9 cellular contexts compared by ENCODE assay signal in the genomic region with DNA sequence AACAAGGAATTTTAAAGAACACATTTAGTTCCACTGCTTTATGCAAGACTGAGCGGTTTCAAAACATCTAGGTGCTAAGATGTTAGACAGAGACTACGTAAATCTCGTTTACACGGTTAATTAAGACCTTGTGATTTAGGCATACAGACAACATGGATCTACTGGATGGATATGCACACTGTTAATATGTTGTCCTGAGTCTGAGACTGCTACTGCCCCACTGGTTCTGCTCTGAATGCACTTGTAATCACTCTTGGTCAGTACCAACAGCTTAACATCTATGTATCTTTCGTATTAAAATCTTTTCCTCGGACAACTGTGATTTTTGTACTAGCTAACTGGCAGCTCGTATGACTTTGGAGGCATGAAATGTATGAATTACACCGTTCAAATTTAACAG. TPM values are rescaled to one million over a fixed set of nuclear protein-coding genes. Genes with fewer than 3 reads are reported as not detected.
DNase-seq lines count a peak whose midpoint lies in the region; ATAC-seq and TF ChIP-seq lines count a peak whose summit lies in the region.
"Had no signal": no experiment of that assay in that cellular context is flagged by ENCODE, and none has a peak within 500 bp of the region (broad histone marks: within the 10 kb centered on the region; RNA-seq: fewer than 3 reads in every experiment).

No MANE protein-coding gene starts in this region.

- peak overlapping the region; percentile 88 to 93 for H3K4me3 Mint-ChIP-seq in activated T-cell treated with anti-CD3 and anti-CD28 coated beads, Interleukin-2, amount 50 U/mL, for 72 hours

- no peak overlapping the region for H2BK5ac ChIP-seq in mesenchymal stem cell (ENCODE audit: low read depth, low read length, poor library complexity, severe bottlenecking)

- H3K36me3 Mint-ChIP-seq in activated T-cell treated with anti-CD3 and anti-CD28 coated beads, Interleukin-2, amount 50 U/mL, for 72 hours (ENCODE audit: insufficient read depth in 2 of 2): peaks cover 7 to 9% of the 10 kb centered on the region in 2 donors

- no peak overlapping the region for H3K27ac Mint-ChIP-seq in activated T-cell treated with anti-CD3 and anti-CD28 coated beads, Interleukin-2, amount 50 U/mL, for 72 hours

- no peak for TF ChIP-seq CTCF in ascending aorta (IDR thresholded peaks at IDR 0.05)
- TF ChIP-seq CTCF in tibial artery (IDR thresholded peaks at IDR 0.05): no peak
- no peak for TF ChIP-seq CTCF in A673 (conservative IDR thresholded peaks at IDR 0.05; ENCODE audit: low read depth, low read length)

- H3K4me3 ChIP-seq in ascending aorta: peak overlapping the region; percentile 97 to 98
- H3K4me3 ChIP-seq in mesenchymal stem cell (ENCODE audit: insufficient read depth in 1 of 2, low read depth in 1 of 2, low read length in 2 of 2): peak overlapping the region in 1 of 2 experiments; percentile 93
- peak overlapping the region; percentile 73 to 91 for H3K4me3 ChIP-seq in tibial artery
- no peak overlapping the region for H3K4me3 ChIP-seq in A673 (ENCODE audit: low read depth, low read length, poor library complexity, severe bottlenecking)

- H2BK15ac ChIP-seq in mesenchymal stem cell (ENCODE audit: low read depth, poor library complexity, severe bottlenecking): no peak overlapping the region

- ATAC-seq in activated T-cell treated with anti-CD3 and anti-CD28 coated beads, Interleukin-2, amount 50 U/mL, for 72 hours (replicated peaks in 1 of 2): no peak
- ATAC-seq in GM18867 (IDR thresholded peaks at IDR 0.05; ENCODE audit: unreplicated experiment): no peak
- ATAC-seq: Panc1 had no signal

- no peak overlapping the region for H2AFZ ChIP-seq in mesenchymal stem cell (ENCODE audit: low read depth, low read length)

- H2BK120ac ChIP-seq in mesenchymal stem cell (ENCODE audit: low read depth, low read length): no peak overlapping the region

- H3K18ac ChIP-seq in mesenchymal stem cell (ENCODE audit: low read depth in 1 of 2, low read length in 2 of 2): no peak overlapping the region

- H3K4me2 ChIP-seq in mesenchymal stem cell (ENCODE audit: low read length, poor library complexity, severe bottlenecking): no peak overlapping the region

- no peak overlapping the region for H3K4ac ChIP-seq in mesenchymal stem cell (ENCODE audit: low read depth in 1 of 2, low read length in 2 of 2)

- intact Hi-C loops in ascending aorta (cut with DNase I): loop anchor here (5.0 kb wide), 2 partner anchors 199 to 454 kb away; a partner anchor contains a TSS
- intact Hi-C loops in tibial artery (cut with DNase I; ENCODE audit: low total_unique reads): loop anchor here (10.0 kb wide), 1 partner anchor 222 kb away; no protein-coding TSS in a partner anchor
- intact Hi-C loops in A673 (cut with micrococcal nuclease; ENCODE audit: unreplicated experiment): loop anchor here (5.0 kb wide), 1 partner anchor 199 kb away; no protein-coding TSS in a partner anchor

- peaks cover 64% of the 10 kb centered on the region for H3K4me1 Mint-ChIP-seq in activated T-cell treated with anti-CD3 and anti-CD28 coated beads, Interleukin-2, amount 50 U/mL, for 72 hours (ENCODE audit: low read depth)

- WGBS in mesenchymal stem cell: 89% methylated on average over 8 of the region's 8 CpGs

- H3K14ac ChIP-seq in mesenchymal stem cell (ENCODE audit: low read length in 2 of 2): no peak overlapping the region

- H3K36me3 ChIP-seq in ascending aorta (no peaks in the 10 kb centered on the region), mesenchymal stem cell (ENCODE audit: control insufficient read depth in 1 of 2, insufficient read depth in 2 of 2, low read depth in 1 of 2, low read length in 2 of 2) (peaks cover 0 to 42% of the 10 kb centered on the region in 2 experiments), tibial artery (no peaks in the 10 kb centered on the region), A673 (ENCODE audit: insufficient read depth, low read length, poor library complexity, severe bottlenecking) (no peaks in the 10 kb centered on the region)

- peak overlapping the region; percentile 37 to 93 for H3K27ac ChIP-seq in ascending aorta
- no peak overlapping the region for H3K27ac ChIP-seq in mesenchymal stem cell (ENCODE audit: low read length, poor library complexity, severe bottlenecking)
- peak overlapping the region; percentile 93 to 99 for H3K27ac ChIP-seq in tibial artery
- no peak overlapping the region for H3K27ac ChIP-seq in A673 (ENCODE audit: low read depth, low read length, poor library complexity, severe bottlenecking)

- H3K27me3 ChIP-seq in ascending aorta: no peaks in the 10 kb centered on the region
- H3K27me3 ChIP-seq in mesenchymal stem cell (ENCODE audit: control insufficient read depth in 1 of 2, insufficient read depth in 1 of 2, low read length in 2 of 2): no peaks in the 10 kb centered on the region
- H3K27me3 ChIP-seq in tibial artery: no peaks in the 10 kb centered on the region
- H3K27me3 ChIP-seq in A673 (replicated peaks; ENCODE audit: insufficient read depth, low read depth, low read length, poor library complexity): peaks cover 85% of the 10 kb centered on the region

- CTCF ChIA-PET in A673 (lab: Charles Lee): no interaction called here

- no peaks in the 10 kb centered on the region for H3K9me3 Mint-ChIP-seq in activated T-cell treated with anti-CD3 and anti-CD28 coated beads, Interleukin-2, amount 50 U/mL, for 72 hours

- no TSS peak for BruUV-seq in A673 (replicated peaks; lab: Mats Ljungman, UMichigan)

- no peak overlapping the region for H3K23ac ChIP-seq in mesenchymal stem cell (ENCODE audit: low read length in 2 of 2)

- peak overlapping the region; percentile 99 for H3K9ac ChIP-seq in mesenchymal stem cell (ENCODE audit: low read length)

- H3K4me1 ChIP-seq in ascending aorta (peaks cover 0 to 11% of the 10 kb centered on the region in 2 donors), mesenchymal stem cell (ENCODE audit: control insufficient read depth, insufficient read depth, low read depth, low read length) (peaks cover 4% of the 10 kb centered on the region), tibial artery (peaks cover 0 to 61% (median 8%) of the 10 kb centered on the region in 4 donors), A673 (ENCODE audit: insufficient read depth, low read length, poor library complexity, severe bottlenecking) (peaks cover 6% of the 10 kb centered on the region)

- H3K9me3 ChIP-seq in ascending aorta (no peaks in the 10 kb centered on the region), mesenchymal stem cell (ENCODE audit: control insufficient read depth, low read length) (no peaks in the 10 kb centered on the region), tibial artery (no peaks in the 10 kb centered on the region), A673 (ENCODE audit: low read depth, low read length, poor library complexity, severe bottlenecking) (no peaks in the 10 kb centered on the region)

- H2AK5ac ChIP-seq in mesenchymal stem cell (ENCODE audit: low read length, severe bottlenecking): no peak overlapping the region

- H3K27me3 Mint-ChIP-seq in activated T-cell treated with anti-CD3 and anti-CD28 coated beads, Interleukin-2, amount 50 U/mL, for 72 hours (ENCODE audit: low read depth): no peaks in the 10 kb centered on the region

- no peak for DNase-seq in activated T-cell treated with anti-CD3 and anti-CD28 coated beads, Interleukin-2, amount 50 U/mL, for 72 hours
- no peak for DNase-seq in activated T-cell treated with anti-CD3 and anti-CD28 coated beads for 4 hours
- no peak for DNase-seq in ascending aorta (ENCODE audit: low spot score in 2 of 2)
- peak; percentile 13 for DNase-seq in mesenchymal stem cell
- DNase-seq in tibial artery: no peak
- DNase-seq in A673 (ENCODE audit: low spot score): no peak
- DNase-seq in middle frontal gyrus (ENCODE audit: extremely low spot score, low spot score): no peak

- no peak overlapping the region for H4K91ac ChIP-seq in mesenchymal stem cell (ENCODE audit: low read length)

- peaks cover 14% of the 10 kb centered on the region for H3K79me1 ChIP-seq in mesenchymal stem cell (replicated peaks; ENCODE audit: low read length, poor library complexity, severe bottlenecking)

- POLR2A ChIA-PET in A673 (lab: Charles Lee; ENCODE audit: low non-redundant PET): no interaction called here

- H4K8ac ChIP-seq in mesenchymal stem cell (ENCODE audit: low read length): no peak overlapping the region

- no peak overlapping the region for H2BK12ac ChIP-seq in mesenchymal stem cell (ENCODE audit: low read length in 2 of 2)

RNA-seq across cellular contexts. Expression of a gene that starts 3.1 kb away (rescaled TPM):
- total RNA-seq in activated T-cell treated with anti-CD3 and anti-CD28 coated beads, Interleukin-2, amount 50 U/mL, for 72 hours: 10 to 100 TPM; 25.2 to 26.6 TPM
- total RNA-seq in ascending aorta (75.5 TPM), A673 (2021) (0.06 TPM in 1 of 2 replicates, not detected in the other)
- polyA plus RNA-seq in mesenchymal stem cell (2013, experiment 1 of 2): 45.1 TPM
- polyA plus RNA-seq in mesenchymal stem cell (2013, experiment 2 of 2): 45.7 TPM

Comparison
In these comparisons a context has a peak if more than half of its experiments do, and no peak if none do; other contexts are left out.
1. H3K27ac ChIP-seq: peak in ascending aorta (2 of 2) and tibial artery (2 of 2); none in mesenchymal stem cell (single experiment) and A673 (single experiment).
2. RNA of a gene that starts 3.1 kb away (total RNA-seq): 75.5 TPM in ascending aorta (single experiment) and 25.2 to 26.6 TPM in activated T-cell treated with anti-CD3 and anti-CD28 coated beads, Interleukin-2, amount 50 U/mL, for 72 hours; 0.06 TPM in A673; every median in the first group is over 10 times any median in the second.